ENCODE assay signal across 1 cellular context in the genomic region with DNA sequence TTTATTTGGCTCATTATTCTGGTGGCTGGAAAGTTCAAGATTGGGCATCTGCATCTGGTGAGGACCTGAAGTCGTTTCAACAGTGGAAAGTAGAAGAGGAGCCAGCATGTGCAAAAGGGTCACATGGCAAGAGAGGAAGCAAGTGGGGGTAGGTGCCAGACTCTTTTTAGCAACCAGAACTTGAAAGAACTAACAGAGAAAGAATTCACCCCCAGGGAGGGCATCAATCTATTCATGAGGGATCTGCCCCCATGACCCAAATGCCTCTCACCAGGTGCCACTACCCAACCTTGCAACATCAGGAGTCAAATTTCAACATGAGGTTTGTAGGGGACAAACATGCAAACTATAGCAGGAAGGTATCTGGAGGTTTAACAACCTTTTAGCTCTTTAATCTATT.
TF ChIP-seq lines count a peak whose summit lies in the region.

No MANE protein-coding gene starts in this region.

TF ChIP-seq in H1, 55 proteins besides CTCF, POLR2A, EP300 and RAD21:
- no peak for TF ChIP-seq SRF (IDR thresholded peaks at IDR 0.05; ENCODE audit: low read depth, low read length)
- TF ChIP-seq SIN3A (conservative IDR thresholded peaks at IDR 0.05 in 1 of 2, IDR thresholded peaks at IDR 0.05 in 1 of 2; ENCODE audit: low read depth in 1 of 2, low read length in 2 of 2) = no peak
- TF ChIP-seq RBBP5 (IDR thresholded peaks at IDR 0.05; ENCODE audit: borderline replicate concordance, low read depth, low read length) = no peak
- no peak for TF ChIP-seq FOSL1 (IDR thresholded peaks at IDR 0.05; ENCODE audit: insufficient read depth, low read depth, low read length)
- no peak for TF ChIP-seq JUN (IDR thresholded peaks at IDR 0.05; ENCODE audit: low read depth, low read length)
- TF ChIP-seq ZNF274 (IDR thresholded peaks at IDR 0.05; ENCODE audit: borderline replicate concordance, extremely low read depth, low read length) = no peak
- no peak for TF ChIP-seq RFX5 (IDR thresholded peaks at IDR 0.05; ENCODE audit: borderline replicate concordance, low read depth, low read length)
- TF ChIP-seq EZH2 (IDR thresholded peaks at IDR 0.05; ENCODE audit: low read depth, low read length, severe bottlenecking) = no peak
- TF ChIP-seq SP2 (IDR thresholded peaks at IDR 0.05; ENCODE audit: low read length) = no peak
- TF ChIP-seq, protein P1, sequence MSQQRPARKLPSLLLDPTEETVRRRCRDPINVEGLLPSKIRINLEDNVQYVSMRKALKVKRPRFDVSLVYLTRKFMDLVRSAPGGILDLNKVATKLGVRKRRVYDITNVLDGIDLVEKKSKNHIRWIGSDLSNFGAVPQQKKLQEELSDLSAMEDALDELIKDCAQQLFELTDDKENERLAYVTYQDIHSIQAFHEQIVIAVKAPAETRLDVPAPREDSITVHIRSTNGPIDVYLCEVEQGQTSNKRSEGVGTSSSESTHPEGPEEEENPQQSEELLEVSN (IDR thresholded peaks at IDR 0.05) = peak; percentile 78; the same call in 1 of the 2 replicates
- TF ChIP-seq, protein P2, sequence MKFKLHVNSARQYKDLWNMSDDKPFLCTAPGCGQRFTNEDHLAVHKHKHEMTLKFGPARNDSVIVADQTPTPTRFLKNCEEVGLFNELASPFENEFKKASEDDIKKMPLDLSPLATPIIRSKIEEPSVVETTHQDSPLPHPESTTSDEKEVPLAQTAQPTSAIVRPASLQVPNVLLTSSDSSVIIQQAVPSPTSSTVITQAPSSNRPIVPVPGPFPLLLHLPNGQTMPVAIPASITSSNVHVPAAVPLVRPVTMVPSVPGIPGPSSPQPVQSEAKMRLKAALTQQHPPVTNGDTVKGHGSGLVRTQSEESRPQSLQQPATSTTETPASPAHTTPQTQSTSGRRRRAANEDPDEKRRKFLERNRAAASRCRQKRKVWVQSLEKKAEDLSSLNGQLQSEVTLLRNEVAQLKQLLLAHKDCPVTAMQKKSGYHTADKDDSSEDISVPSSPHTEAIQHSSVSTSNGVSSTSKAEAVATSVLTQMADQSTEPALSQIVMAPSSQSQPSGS (IDR thresholded peaks at IDR 0.05; ENCODE audit: low read length) = no peak
- TF ChIP-seq BACH1 (IDR thresholded peaks at IDR 0.05; ENCODE audit: low read length) = no peak
- TF ChIP-seq CHD1 (IDR thresholded peaks at IDR 0.05; ENCODE audit: low read depth, low read length) = no peak
- TF ChIP-seq TAF7 (optimal IDR thresholded peaks at IDR 0.05; ENCODE audit: borderline replicate concordance, low read depth, low read length) = no peak
- TF ChIP-seq, protein P3, sequence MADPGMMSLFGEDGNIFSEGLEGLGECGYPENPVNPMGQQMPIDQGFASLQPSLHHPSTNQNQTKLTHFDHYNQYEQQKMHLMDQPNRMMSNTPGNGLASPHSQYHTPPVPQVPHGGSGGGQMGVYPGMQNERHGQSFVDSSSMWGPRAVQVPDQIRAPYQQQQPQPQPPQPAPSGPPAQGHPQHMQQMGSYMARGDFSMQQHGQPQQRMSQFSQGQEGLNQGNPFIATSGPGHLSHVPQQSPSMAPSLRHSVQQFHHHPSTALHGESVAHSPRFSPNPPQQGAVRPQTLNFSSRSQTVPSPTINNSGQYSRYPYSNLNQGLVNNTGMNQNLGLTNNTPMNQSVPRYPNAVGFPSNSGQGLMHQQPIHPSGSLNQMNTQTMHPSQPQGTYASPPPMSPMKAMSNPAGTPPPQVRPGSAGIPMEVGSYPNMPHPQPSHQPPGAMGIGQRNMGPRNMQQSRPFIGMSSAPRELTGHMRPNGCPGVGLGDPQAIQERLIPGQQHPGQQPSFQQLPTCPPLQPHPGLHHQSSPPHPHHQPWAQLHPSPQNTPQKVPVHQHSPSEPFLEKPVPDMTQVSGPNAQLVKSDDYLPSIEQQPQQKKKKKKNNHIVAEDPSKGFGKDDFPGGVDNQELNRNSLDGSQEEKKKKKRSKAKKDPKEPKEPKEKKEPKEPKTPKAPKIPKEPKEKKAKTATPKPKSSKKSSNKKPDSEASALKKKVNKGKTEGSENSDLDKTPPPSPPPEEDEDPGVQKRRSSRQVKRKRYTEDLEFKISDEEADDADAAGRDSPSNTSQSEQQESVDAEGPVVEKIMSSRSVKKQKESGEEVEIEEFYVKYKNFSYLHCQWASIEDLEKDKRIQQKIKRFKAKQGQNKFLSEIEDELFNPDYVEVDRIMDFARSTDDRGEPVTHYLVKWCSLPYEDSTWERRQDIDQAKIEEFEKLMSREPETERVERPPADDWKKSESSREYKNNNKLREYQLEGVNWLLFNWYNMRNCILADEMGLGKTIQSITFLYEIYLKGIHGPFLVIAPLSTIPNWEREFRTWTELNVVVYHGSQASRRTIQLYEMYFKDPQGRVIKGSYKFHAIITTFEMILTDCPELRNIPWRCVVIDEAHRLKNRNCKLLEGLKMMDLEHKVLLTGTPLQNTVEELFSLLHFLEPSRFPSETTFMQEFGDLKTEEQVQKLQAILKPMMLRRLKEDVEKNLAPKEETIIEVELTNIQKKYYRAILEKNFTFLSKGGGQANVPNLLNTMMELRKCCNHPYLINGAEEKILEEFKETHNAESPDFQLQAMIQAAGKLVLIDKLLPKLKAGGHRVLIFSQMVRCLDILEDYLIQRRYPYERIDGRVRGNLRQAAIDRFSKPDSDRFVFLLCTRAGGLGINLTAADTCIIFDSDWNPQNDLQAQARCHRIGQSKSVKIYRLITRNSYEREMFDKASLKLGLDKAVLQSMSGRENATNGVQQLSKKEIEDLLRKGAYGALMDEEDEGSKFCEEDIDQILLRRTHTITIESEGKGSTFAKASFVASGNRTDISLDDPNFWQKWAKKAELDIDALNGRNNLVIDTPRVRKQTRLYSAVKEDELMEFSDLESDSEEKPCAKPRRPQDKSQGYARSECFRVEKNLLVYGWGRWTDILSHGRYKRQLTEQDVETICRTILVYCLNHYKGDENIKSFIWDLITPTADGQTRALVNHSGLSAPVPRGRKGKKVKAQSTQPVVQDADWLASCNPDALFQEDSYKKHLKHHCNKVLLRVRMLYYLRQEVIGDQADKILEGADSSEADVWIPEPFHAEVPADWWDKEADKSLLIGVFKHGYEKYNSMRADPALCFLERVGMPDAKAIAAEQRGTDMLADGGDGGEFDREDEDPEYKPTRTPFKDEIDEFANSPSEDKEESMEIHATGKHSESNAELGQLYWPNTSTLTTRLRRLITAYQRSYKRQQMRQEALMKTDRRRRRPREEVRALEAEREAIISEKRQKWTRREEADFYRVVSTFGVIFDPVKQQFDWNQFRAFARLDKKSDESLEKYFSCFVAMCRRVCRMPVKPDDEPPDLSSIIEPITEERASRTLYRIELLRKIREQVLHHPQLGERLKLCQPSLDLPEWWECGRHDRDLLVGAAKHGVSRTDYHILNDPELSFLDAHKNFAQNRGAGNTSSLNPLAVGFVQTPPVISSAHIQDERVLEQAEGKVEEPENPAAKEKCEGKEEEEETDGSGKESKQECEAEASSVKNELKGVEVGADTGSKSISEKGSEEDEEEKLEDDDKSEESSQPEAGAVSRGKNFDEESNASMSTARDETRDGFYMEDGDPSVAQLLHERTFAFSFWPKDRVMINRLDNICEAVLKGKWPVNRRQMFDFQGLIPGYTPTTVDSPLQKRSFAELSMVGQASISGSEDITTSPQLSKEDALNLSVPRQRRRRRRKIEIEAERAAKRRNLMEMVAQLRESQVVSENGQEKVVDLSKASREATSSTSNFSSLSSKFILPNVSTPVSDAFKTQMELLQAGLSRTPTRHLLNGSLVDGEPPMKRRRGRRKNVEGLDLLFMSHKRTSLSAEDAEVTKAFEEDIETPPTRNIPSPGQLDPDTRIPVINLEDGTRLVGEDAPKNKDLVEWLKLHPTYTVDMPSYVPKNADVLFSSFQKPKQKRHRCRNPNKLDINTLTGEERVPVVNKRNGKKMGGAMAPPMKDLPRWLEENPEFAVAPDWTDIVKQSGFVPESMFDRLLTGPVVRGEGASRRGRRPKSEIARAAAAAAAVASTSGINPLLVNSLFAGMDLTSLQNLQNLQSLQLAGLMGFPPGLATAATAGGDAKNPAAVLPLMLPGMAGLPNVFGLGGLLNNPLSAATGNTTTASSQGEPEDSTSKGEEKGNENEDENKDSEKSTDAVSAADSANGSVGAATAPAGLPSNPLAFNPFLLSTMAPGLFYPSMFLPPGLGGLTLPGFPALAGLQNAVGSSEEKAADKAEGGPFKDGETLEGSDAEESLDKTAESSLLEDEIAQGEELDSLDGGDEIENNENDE (IDR thresholded peaks at IDR 0.05; ENCODE audit: insufficient replicate concordance, low read length) = no peak
- TF ChIP-seq TCF12 (IDR thresholded peaks at IDR 0.05; ENCODE audit: low read depth, low read length) = peak; percentile 89
- TF ChIP-seq SUZ12 (IDR thresholded peaks at IDR 0.05; ENCODE audit: low read length) = no peak
- TF ChIP-seq, protein P4, sequence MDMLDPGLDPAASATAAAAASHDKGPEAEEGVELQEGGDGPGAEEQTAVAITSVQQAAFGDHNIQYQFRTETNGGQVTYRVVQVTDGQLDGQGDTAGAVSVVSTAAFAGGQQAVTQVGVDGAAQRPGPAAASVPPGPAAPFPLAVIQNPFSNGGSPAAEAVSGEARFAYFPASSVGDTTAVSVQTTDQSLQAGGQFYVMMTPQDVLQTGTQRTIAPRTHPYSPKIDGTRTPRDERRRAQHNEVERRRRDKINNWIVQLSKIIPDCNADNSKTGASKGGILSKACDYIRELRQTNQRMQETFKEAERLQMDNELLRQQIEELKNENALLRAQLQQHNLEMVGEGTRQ (IDR thresholded peaks at IDR 0.05; ENCODE audit: low read length) = peak; percentile 73; the same call in 1 of the 2 replicates
- no peak for TF ChIP-seq CHD2 (IDR thresholded peaks at IDR 0.05; ENCODE audit: low read length)
- TF ChIP-seq SP4 (IDR thresholded peaks at IDR 0.05; ENCODE audit: low read length) = no peak
- TF ChIP-seq BRCA1 (IDR thresholded peaks at IDR 0.05; ENCODE audit: low read depth, low read length) = no peak
- no peak for TF ChIP-seq BCL11A (IDR thresholded peaks at IDR 0.05; ENCODE audit: low read depth in 2 of 2, low read length in 2 of 2)
- no peak for TF ChIP-seq RNF2 (IDR thresholded peaks at IDR 0.05; ENCODE audit: borderline replicate concordance, low read depth, low read length, missing control alignments, poor library complexity, severe bottlenecking)
- no peak for TF ChIP-seq CBX8 (IDR thresholded peaks at IDR 0.05; ENCODE audit: borderline replicate concordance, low read depth, low read length)
- TF ChIP-seq CEBPB (IDR thresholded peaks at IDR 0.05; ENCODE audit: low read depth, low read length) = peak; percentile 98
- peak; percentile 20; the same call in 1 of the 2 replicates for TF ChIP-seq SIX5 (IDR thresholded peaks at IDR 0.05; ENCODE audit: low read depth, low read length)
- TF ChIP-seq CTBP2 (IDR thresholded peaks at IDR 0.05; ENCODE audit: borderline replicate concordance, insufficient read depth, insufficient read length, low read length) = no peak
- TF ChIP-seq MAFK (IDR thresholded peaks at IDR 0.05; ENCODE audit: low read depth, low read length) = 0 out of 2 replicates have a peak, but pooled peaks have one; percentile 9
- TF ChIP-seq POU5F1 (IDR thresholded peaks at IDR 0.05; ENCODE audit: low read depth, low read length) = no peak
- no peak for TF ChIP-seq PHF8 (conservative IDR thresholded peaks at IDR 0.05; ENCODE audit: low read depth, low read length)
- peak; percentile 82 for TF ChIP-seq SP1 (IDR thresholded peaks at IDR 0.05; ENCODE audit: low read depth, low read length)
- TF ChIP-seq TEAD4 (IDR thresholded peaks at IDR 0.05; ENCODE audit: low read depth, low read length) = peak; percentile 55; the same call in 1 of the 2 replicates
- TF ChIP-seq, protein P5, sequence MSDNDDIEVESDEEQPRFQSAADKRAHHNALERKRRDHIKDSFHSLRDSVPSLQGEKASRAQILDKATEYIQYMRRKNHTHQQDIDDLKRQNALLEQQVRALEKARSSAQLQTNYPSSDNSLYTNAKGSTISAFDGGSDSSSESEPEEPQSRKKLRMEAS (IDR thresholded peaks at IDR 0.05) = peak; percentile 88
